ENCODE assay signal across 31 cellular contexts in the genomic region with DNA sequence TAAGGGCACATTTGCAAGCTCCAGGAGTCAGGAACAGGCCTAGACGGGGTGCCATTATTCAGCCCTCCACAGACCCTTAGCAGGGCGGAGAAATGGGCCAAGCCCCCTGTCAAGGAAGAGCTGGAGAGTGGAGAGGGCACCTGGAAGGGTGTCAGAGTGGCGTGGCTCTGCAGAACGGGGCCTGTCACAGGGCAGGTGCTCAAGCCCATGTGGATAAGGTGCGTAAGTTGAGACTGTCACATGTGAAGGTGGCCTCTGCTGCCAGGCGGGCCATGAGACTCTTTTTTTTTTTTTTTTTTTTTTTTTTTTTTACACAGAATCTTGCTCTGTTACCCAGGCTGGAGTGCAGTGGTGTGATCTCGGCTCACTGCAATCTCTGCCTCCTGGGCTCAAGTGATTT. TPM values are rescaled to one million over a fixed set of nuclear protein-coding genes. Genes with fewer than 3 reads are reported as not detected.
"Had no signal": no experiment of that assay in that cellular context is flagged by ENCODE, and none has a peak within 500 bp of the region (broad histone marks: within the 10 kb centered on the region; RNA-seq: fewer than 3 reads in every experiment).

No MANE protein-coding gene starts in this region.

- H3K27ac Mint-ChIP-seq: activated B cell treated with CpG ODN at 0.5 μM for 24 hours; activated CD4-positive, alpha-beta memory T cell treated with anti-CD3 and anti-CD28 coated beads for 36 hours; activated CD8-positive, alpha-beta memory T cell treated with anti-CD3 and anti-CD28 coated beads, Interleukin-2, amount 10 ng/mL, durations not matched to agents 7 days and 5 days; activated CD8-positive, alpha-beta T cell treated with anti-CD3 and anti-CD28 coated beads, Interleukin-2, amount 10 ng/mL, durations not matched to agents 7 days and 5 days; activated naive CD4-positive, alpha-beta T cell treated with anti-CD3 and anti-CD28 coated beads, Interleukin-2, amount 10 ng/mL, durations not matched to agents 7 days and 5 days; activated naive CD4-positive, alpha-beta T cell treated with anti-CD3 and anti-CD28 coated beads, Interleukin-2, amount 50 U/mL, for 72 hours; activated naive CD8-positive, alpha-beta T cell treated with anti-CD3 and anti-CD28 coated beads, Interleukin-2, amount 10 ng/mL, durations not matched to agents 7 days and 5 days; activated T-cell treated with anti-CD3 and anti-CD28 coated beads, Interleukin-2, amount 50 U/mL, for 24 hours; activated T-cell treated with anti-CD3 and anti-CD28 coated beads, Interleukin-2, amount 50 U/mL, for 72 hours; effector memory CD8-positive, alpha-beta T cell; T-helper 17 cell; T-helper 2 cell treated with Interferon-gamma antibody and Interleukin-4, amounts not matched to agents 5 μg/mL and 100 μg/mL, for 36 hours had no signal

- H3K27me3 ChIP-seq: brain microvascular endothelial cell, esophagus muscularis mucosa, gastrocnemius medialis had no signal

- H3K4me3 ChIP-seq: coronary artery, esophagus muscularis mucosa, gastrocnemius medialis, heart right ventricle had no signal

- DNase-seq: activated B cell treated with CpG ODN at 0.5 μM for 24 hours; activated CD4-positive, alpha-beta memory T cell treated with anti-CD3 and anti-CD28 coated beads for 36 hours; activated CD4-positive, alpha-beta T cell treated with anti-CD3 and anti-CD28 coated beads for 48 hours; activated CD8-positive, alpha-beta memory T cell treated with anti-CD3 and anti-CD28 coated beads, Interleukin-2, amount 10 ng/mL, durations not matched to agents 7 days and 5 days; activated CD8-positive, alpha-beta memory T cell treated with anti-CD3 and anti-CD28 coated beads, Interleukin-2, amount 50 U/mL, for 4 hours; activated CD8-positive, alpha-beta T cell treated with anti-CD3 and anti-CD28 coated beads, Interleukin-2, amount 10 ng/mL, durations not matched to agents 7 days and 5 days; activated gamma-delta T cell; activated naive CD4-positive, alpha-beta T cell; activated naive CD4-positive, alpha-beta T cell treated with anti-CD3 and anti-CD28 coated beads, Interleukin-2, amount 10 ng/mL, durations not matched to agents 7 days and 5 days; activated naive CD8-positive, alpha-beta T cell treated with anti-CD3 and anti-CD28 coated beads, Interleukin-2, amount 10 ng/mL, durations not matched to agents 7 days and 5 days; activated T-cell treated with anti-CD3 and anti-CD28 coated beads, Interleukin-2, amount 50 U/mL, for 24 hours; activated T-cell treated with anti-CD3 and anti-CD28 coated beads, Interleukin-2, amount 50 U/mL, for 72 hours; anterior cingulate cortex; brain microvascular endothelial cell; dermis blood vessel endothelial cell; effector CD4-positive, alpha-beta T cell; effector memory CD8-positive, alpha-beta T cell; erythroblast; foreskin keratinocyte; gastrocnemius medialis; heart right ventricle; T-helper 1 cell; T-helper 17 cell; T1000; WERI-Rb-1 had no signal

- H3K27me3 Mint-ChIP-seq: activated naive CD8-positive, alpha-beta T cell treated with anti-CD3 and anti-CD28 coated beads, Interleukin-2, amount 10 ng/mL, durations not matched to agents 7 days and 5 days; T-helper 17 cell had no signal

- H3K36me3 ChIP-seq: brain microvascular endothelial cell, esophagus muscularis mucosa, gastrocnemius medialis, heart right ventricle, WERI-Rb-1 had no signal

- H3K9me3 Mint-ChIP-seq: activated B cell treated with CpG ODN at 0.5 μM for 24 hours; activated CD4-positive, alpha-beta memory T cell treated with anti-CD3 and anti-CD28 coated beads for 36 hours; activated naive CD4-positive, alpha-beta T cell treated with anti-CD3 and anti-CD28 coated beads, Interleukin-2, amount 10 ng/mL, durations not matched to agents 7 days and 5 days; activated naive CD4-positive, alpha-beta T cell treated with anti-CD3 and anti-CD28 coated beads, Interleukin-2, amount 50 U/mL, for 72 hours; activated naive CD8-positive, alpha-beta T cell treated with anti-CD3 and anti-CD28 coated beads, Interleukin-2, amount 10 ng/mL, durations not matched to agents 7 days and 5 days; activated T-cell treated with anti-CD3 and anti-CD28 coated beads, Interleukin-2, amount 50 U/mL, for 24 hours; activated T-cell treated with anti-CD3 and anti-CD28 coated beads, Interleukin-2, amount 50 U/mL, for 72 hours; central memory CD8-positive, alpha-beta T cell; effector memory CD8-positive, alpha-beta T cell; T-helper 2 cell treated with Interferon-gamma antibody and Interleukin-4, amounts not matched to agents 5 μg/mL and 100 μg/mL, for 36 hours had no signal

- H3K36me3 Mint-ChIP-seq: activated CD4-positive, alpha-beta memory T cell treated with anti-CD3 and anti-CD28 coated beads for 36 hours; activated CD8-positive, alpha-beta memory T cell treated with anti-CD3 and anti-CD28 coated beads, Interleukin-2, amount 10 ng/mL, durations not matched to agents 7 days and 5 days; activated naive CD4-positive, alpha-beta T cell treated with anti-CD3 and anti-CD28 coated beads, Interleukin-2, amount 10 ng/mL, durations not matched to agents 7 days and 5 days; activated naive CD4-positive, alpha-beta T cell treated with anti-CD3 and anti-CD28 coated beads, Interleukin-2, amount 50 U/mL, for 72 hours; activated naive CD8-positive, alpha-beta T cell treated with anti-CD3 and anti-CD28 coated beads, Interleukin-2, amount 10 ng/mL, durations not matched to agents 7 days and 5 days had no signal

- H3K9me3 ChIP-seq: esophagus muscularis mucosa, gastrocnemius medialis, heart right ventricle had no signal

- H3K4me1 Mint-ChIP-seq: central memory CD8-positive, alpha-beta T cell had no signal

- ATAC-seq: activated CD4-positive, CD25-positive, alpha-beta regulatory T cell treated with anti-CD3 and anti-CD28 coated beads, Interleukin-2, amount 50 U/mL, for 24 hours; activated CD8-positive, alpha-beta memory T cell treated with anti-CD3 and anti-CD28 coated beads, Interleukin-2, amount 10 ng/mL, durations not matched to agents 7 days and 5 days; activated CD8-positive, alpha-beta T cell treated with anti-CD3 and anti-CD28 coated beads, Interleukin-2, amount 10 ng/mL, durations not matched to agents 7 days and 5 days; activated naive CD4-positive, alpha-beta T cell treated with anti-CD3 and anti-CD28 coated beads, Interleukin-2, amount 50 U/mL, for 72 hours; activated T-cell treated with anti-CD3 and anti-CD28 coated beads, Interleukin-2, amount 50 U/mL, for 72 hours; effector memory CD8-positive, alpha-beta T cell; foreskin keratinocyte; gastrocnemius medialis; heart right ventricle; T-helper 17 cell had no signal

- H3K4me1 ChIP-seq: foreskin keratinocyte, gastrocnemius medialis had no signal

- H3K27ac ChIP-seq: coronary artery, esophagus muscularis mucosa, foreskin keratinocyte, gastrocnemius medialis, WERI-Rb-1 had no signal

- H3K4me3 Mint-ChIP-seq: activated B cell treated with CpG ODN at 0.5 μM for 24 hours; activated CD4-positive, alpha-beta memory T cell treated with anti-CD3 and anti-CD28 coated beads for 36 hours; activated CD8-positive, alpha-beta memory T cell treated with anti-CD3 and anti-CD28 coated beads, Interleukin-2, amount 10 ng/mL, durations not matched to agents 7 days and 5 days; activated CD8-positive, alpha-beta T cell treated with anti-CD3 and anti-CD28 coated beads, Interleukin-2, amount 10 ng/mL, durations not matched to agents 7 days and 5 days; activated naive CD4-positive, alpha-beta T cell treated with anti-CD3 and anti-CD28 coated beads, Interleukin-2, amount 10 ng/mL, durations not matched to agents 7 days and 5 days; activated naive CD8-positive, alpha-beta T cell treated with anti-CD3 and anti-CD28 coated beads, Interleukin-2, amount 10 ng/mL, durations not matched to agents 7 days and 5 days; activated T-cell treated with anti-CD3 and anti-CD28 coated beads, Interleukin-2, amount 50 U/mL, for 24 hours; activated T-cell treated with anti-CD3 and anti-CD28 coated beads, Interleukin-2, amount 50 U/mL, for 72 hours; central memory CD8-positive, alpha-beta T cell; effector memory CD8-positive, alpha-beta T cell; T-helper 17 cell; T-helper 2 cell treated with Interferon-gamma antibody and Interleukin-4, amounts not matched to agents 5 μg/mL and 100 μg/mL, for 36 hours had no signal

RNA-seq across cellular contexts. Expression of gene CRISPLD2, which starts 12.0 kb away (rescaled TPM):
- total RNA-seq: activated B cell treated with CpG ODN at 0.5 μM for 24 hours; activated CD8-positive, alpha-beta memory T cell treated with anti-CD3 and anti-CD28 coated beads, Interleukin-2, amount 10 ng/mL, durations not matched to agents 7 days and 5 days; activated CD8-positive, alpha-beta T cell treated with anti-CD3 and anti-CD28 coated beads, Interleukin-2, amount 10 ng/mL, durations not matched to agents 7 days and 5 days had no signal
